21 cellular contexts compared by ENCODE assay signal in the genomic region with DNA sequence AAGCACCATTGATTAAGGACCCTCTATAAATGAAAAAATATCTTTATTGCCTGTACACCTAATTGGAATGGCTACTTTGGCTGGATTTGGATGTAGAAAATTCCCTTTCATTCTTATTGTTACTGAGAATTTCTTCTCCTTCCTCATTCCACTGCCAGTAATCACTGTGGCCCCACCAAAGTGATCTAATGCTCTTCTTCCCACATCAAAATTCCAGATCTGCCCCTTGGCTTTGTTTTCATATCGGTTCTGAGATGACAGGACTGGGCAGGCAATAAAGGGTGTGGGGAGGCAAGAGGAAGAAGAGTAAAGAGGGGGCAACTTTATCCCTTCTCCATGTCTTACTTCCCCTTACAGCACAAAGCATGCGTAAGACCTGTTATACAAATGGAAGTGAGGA. TPM values are rescaled to one million over a fixed set of nuclear protein-coding genes. Genes with fewer than 3 reads are reported as not detected.
DNase-seq lines count a peak whose midpoint lies in the region; FAIRE-seq and TF ChIP-seq lines count a peak whose summit lies in the region.
"Had no signal": no experiment of that assay in that cellular context is flagged by ENCODE, and none has a peak within 500 bp of the region (broad histone marks: within the 10 kb centered on the region; RNA-seq: fewer than 3 reads in every experiment).

No MANE protein-coding gene starts in this region.

- H3K27me3 ChIP-seq in adipocyte (replicated peaks; ENCODE audit: control insufficient read depth, insufficient read depth, low read length) (no peaks in the 10 kb centered on the region), left ventricle myocardium inferior (ENCODE audit: low read depth) (peaks cover 20% of the 10 kb centered on the region), adrenal gland (peaks cover 8% of the 10 kb centered on the region)
- H3K27me3 ChIP-seq: esophagus muscularis mucosa, neutrophil, right atrium auricular region, uterus had no signal

- no peak for TF ChIP-seq POLR2A in adrenal gland (IDR thresholded peaks at IDR 0.05)

- DNase-seq in AG08395 (ENCODE audit: low spot score) = peak; percentile 57
- DNase-seq in HCEC 1CT = peak; percentile 16
- peak; percentile 40 for DNase-seq in adipocyte (ENCODE audit: low read depth)
- peak; percentile 29 for DNase-seq in hepatic stellate cell (ENCODE audit: low spot score)
- no peak for DNase-seq in left ventricle myocardium inferior
- DNase-seq in adrenal gland = no peak
- DNase-seq in superior temporal gyrus (ENCODE audit: extremely low spot score) = no peak
- no peak for DNase-seq in RCC 7860 (ENCODE audit: low spot score)
- DNase-seq: ACHN; CD8-positive, alpha-beta memory T cell; GDM1; hypothalamus; left colon; NCI-H1048; NCI-H2107; NCI-H69; uterus had no signal

- intact Hi-C loops in left ventricle myocardium inferior (cut with micrococcal nuclease) (no loop called here), adrenal gland (cut with DNase I) (no loop called here)

- H3K9ac ChIP-seq in adipocyte (ENCODE audit: low read length) = no peak overlapping the region

- H3K9me3 ChIP-seq in adipocyte (ENCODE audit: control insufficient read depth, low read length) = no peaks in the 10 kb centered on the region
- no peaks in the 10 kb centered on the region for H3K9me3 ChIP-seq in left ventricle myocardium inferior (replicated peaks)
- no peaks in the 10 kb centered on the region for H3K9me3 ChIP-seq in adrenal gland (replicated peaks in 1 of 3)
- H3K9me3 ChIP-seq: esophagus muscularis mucosa, neutrophil, right atrium auricular region, uterus had no signal

- FAIRE-seq in RCC 7860 (lab: Jason Lieb, UNC) = no peak

- no peak for TF ChIP-seq CTCF in left ventricle myocardium inferior (IDR thresholded peaks at IDR 0.05; ENCODE audit: borderline replicate concordance)
- TF ChIP-seq CTCF in adrenal gland (IDR thresholded peaks at IDR 0.05) = no peak

- H3K4me3 ChIP-seq in adipocyte (ENCODE audit: low read length) = no peak overlapping the region
- H3K4me3 ChIP-seq in left ventricle myocardium inferior = no peak overlapping the region
- no peak overlapping the region for H3K4me3 ChIP-seq in adrenal gland
- H3K4me3 ChIP-seq: esophagus muscularis mucosa, right atrium auricular region, uterus had no signal

- 71 to 81% (median 75%) methylated on average over 2 of the region's 2 CpGs for WGBS in adrenal gland, 4 donors

- H3K27ac ChIP-seq in left ventricle myocardium inferior (replicated peaks) = no peak overlapping the region
- H3K27ac ChIP-seq in adrenal gland = no peak overlapping the region
- H3K27ac ChIP-seq: esophagus muscularis mucosa, neutrophil, right atrium auricular region, uterus had no signal

- H3K4me1 ChIP-seq in adipocyte (ENCODE audit: control insufficient read depth, insufficient read depth, low read length) (no peaks in the 10 kb centered on the region), left ventricle myocardium inferior (no peaks in the 10 kb centered on the region), adrenal gland (replicated peaks in 1 of 2) (no peaks in the 10 kb centered on the region)
- H3K4me1 ChIP-seq: esophagus muscularis mucosa, right atrium auricular region, uterus had no signal

- no peaks in the 10 kb centered on the region for H3K36me3 ChIP-seq in adipocyte (ENCODE audit: control insufficient read depth, insufficient read depth, low read length, severe bottlenecking)
- no peaks in the 10 kb centered on the region for H3K36me3 ChIP-seq in left ventricle myocardium inferior
- no peaks in the 10 kb centered on the region for H3K36me3 ChIP-seq in adrenal gland (replicated peaks in 1 of 2)
- H3K36me3 ChIP-seq: esophagus muscularis mucosa, neutrophil, right atrium auricular region, uterus had no signal

RNA-seq across cellular contexts. Expression of gene ANKUB1, which starts 2.1 kb away (rescaled TPM):
- total RNA-seq in left ventricle myocardium inferior (not detected), adrenal gland (not detected)
- polyA plus RNA-seq in adrenal gland = not detected
- total RNA-seq: CD8-positive, alpha-beta memory T cell; left colon; mononuclear cell; right atrium auricular region had no signal
- polyA plus RNA-seq: CD8-positive, alpha-beta memory T cell had no signal

RNA-seq across cellular contexts. Expression of gene RNF13, which starts 22.8 kb away (rescaled TPM):
- total RNA-seq in left ventricle myocardium inferior = 47.7 TPM
- total RNA-seq in adrenal gland = 100 to 1,000 TPM in 2 of 8 donors, 10 to 100 TPM in 6; 53.1 to 136 (median 77.4) TPM
- polyA plus RNA-seq in adrenal gland = 10 to 100 TPM; 28.6 to 80.8 (median 35.0) TPM

RNA-seq across cellular contexts. Expression of gene COMMD2, which starts 38.0 kb away (rescaled TPM):
- total RNA-seq in left ventricle myocardium inferior = 18.4 TPM
- 10 to 100 TPM; 14.6 to 48.8 (median 27.8) TPM for total RNA-seq in adrenal gland
- 10 to 100 TPM in 1 of 3 donors, 1 to 10 TPM in 2; 4.4 to 39.1 (median 6.1) TPM for polyA plus RNA-seq in adrenal gland

Comparison
In these comparisons a context has a peak if more than half of its experiments do, and no peak if none do; other contexts are left out.
1. DNase-seq: peak in AG08395 (single experiment), HCEC 1CT (single experiment), adipocyte (single experiment) and hepatic stellate cell (single experiment); none in left ventricle myocardium inferior (single experiment), adrenal gland (0 of 7), superior temporal gyrus (single experiment) and RCC 7860 (single experiment).